8 cellular contexts compared by ENCODE assay signal in genomic region chr11:6684068-6684467, GRCh38. TPM values are rescaled to one million over a fixed set of nuclear protein-coding genes. Genes with fewer than 3 reads are reported as not detected.
DNase-seq lines count a peak whose midpoint lies in the region; FAIRE-seq and TF ChIP-seq lines count a peak whose summit lies in the region.
"Not testable (repeated sequence)": the region's sequence is repeated elsewhere in the genome, so short reads cannot be mapped to it uniquely, and the experiment has no call there.

No MANE protein-coding gene starts in this region.

- dilution Hi-C loops in keratinocyte (cut with MboI; ENCODE audit: extremely low pct_ligation_motif_present, low sequenced_read_pairs): not testable (repeated sequence)

- H3K9me1 ChIP-seq in keratinocyte (ENCODE audit: control insufficient read depth, extremely low read depth, insufficient read depth, low read length): not testable (repeated sequence)

- not testable (repeated sequence) for H4K8ac ChIP-seq in H1 (ENCODE audit: extremely low read depth, insufficient read depth, low read length)

- WGBS in H1 (ENCODE audit: extremely low coverage in 1 of 2, insufficient coverage in 1 of 2, insufficient read length in 1 of 2, insufficient replicate concordance in 2 of 2, low coverage in 1 of 2, low lambda C conversion rate in 2 of 2, missing lambda C conversion rate in 1 of 2), 2 experiments: 93% methylated on average over 12 of the region's 14 CpGs; no CpG with 5 or more reads in 1 of the 2 experiments

- not testable (repeated sequence) for TF ChIP-seq EP300 in H1 (IDR thresholded peaks at IDR 0.05; ENCODE audit: borderline replicate concordance in 1 of 2, low read depth in 2 of 2, low read length in 2 of 2)

- not testable (repeated sequence) for H3K79me1 ChIP-seq in H1 (ENCODE audit: low read depth, low read length)

- H3K56ac ChIP-seq in H1 (replicated peaks; ENCODE audit: insufficient read length, low read depth, low read length): not testable (repeated sequence)

- not testable (repeated sequence) for H2AFZ ChIP-seq in H1 (ENCODE audit: low read length)
- H2AFZ ChIP-seq in keratinocyte (ENCODE audit: control insufficient read depth, low read length) (peak overlapping the region; percentile 96), neuron (ENCODE audit: low read depth, low read length) (peak overlapping the region; percentile 93)

- H3K27me3 Mint-ChIP-seq in activated naive CD4-positive, alpha-beta T cell treated with anti-CD3 and anti-CD28 coated beads, Interleukin-2, amount 10 ng/mL, durations not matched to agents 7 days and 5 days: not testable (repeated sequence)

- not testable (repeated sequence) for FAIRE-seq in H1 (lab: Jason Lieb, UNC); keratinocyte (lab: Jason Lieb, UNC)

- H3K4me3 Mint-ChIP-seq in activated naive CD4-positive, alpha-beta T cell treated with anti-CD3 and anti-CD28 coated beads, Interleukin-2, amount 10 ng/mL, durations not matched to agents 7 days and 5 days: peak overlapping the region; percentile 98

- not testable (repeated sequence) for H2BK12ac ChIP-seq in H1 (ENCODE audit: low read depth, low read length)

- H3K27me3 ChIP-seq in BE2C; HUES6 (ENCODE audit: control insufficient read depth, insufficient read depth, low read length); SJCRH30; H1 (replicated peaks in 1 of 4; ENCODE audit: control insufficient read depth in 3 of 4, extremely low read depth in 1 of 4, insufficient read depth in 3 of 4, low read length in 3 of 4); keratinocyte (ENCODE audit: control insufficient read depth, extremely low read depth, insufficient read depth, low read length); neuron (ENCODE audit: insufficient read depth, low read length); subcutaneous abdominal adipose tissue (ENCODE audit: control insufficient read depth in 5 of 5, insufficient read depth in 4 of 5, low read length in 5 of 5): not testable (repeated sequence)

- H3K4me1 ChIP-seq in BE2C; SJCRH30; H1 (replicated peaks in 1 of 4; ENCODE audit: control insufficient read depth in 3 of 4, insufficient read depth in 4 of 4, low read length in 3 of 4); neuron (ENCODE audit: insufficient read depth, low read length): not testable (repeated sequence)
- H3K4me1 ChIP-seq in HUES6 (ENCODE audit: control insufficient read depth, insufficient read depth, low read length) (peaks cover 23% of the 10 kb centered on the region), keratinocyte (ENCODE audit: control insufficient read depth, extremely low read depth, insufficient read depth, low read length) (peaks cover 14% of the 10 kb centered on the region), subcutaneous abdominal adipose tissue (ENCODE audit: control insufficient read depth in 5 of 5, insufficient read depth in 5 of 5, low read length in 5 of 5) (peaks cover 4 to 30% (median 23%) of the 10 kb centered on the region in 5 donors)

- TF ChIP-seq CTCF in BE2C (IDR thresholded peaks at IDR 0.05; ENCODE audit: low read depth, low read length); H1 (IDR thresholded peaks at IDR 0.05; ENCODE audit: control extremely low read depth in 1 of 3, insufficient read depth in 1 of 3, low read depth in 1 of 3, low read length in 3 of 3); keratinocyte (optimal IDR thresholded peaks at IDR 0.05 in 1 of 3, IDR thresholded peaks at IDR 0.05 in 1 of 3, conservative IDR thresholded peaks at IDR 0.05 in 1 of 3; ENCODE audit: extremely low read depth in 1 of 3, insufficient read depth in 2 of 3, low read length in 3 of 3): not testable (repeated sequence)

- H3K27ac Mint-ChIP-seq in activated naive CD4-positive, alpha-beta T cell treated with anti-CD3 and anti-CD28 coated beads, Interleukin-2, amount 10 ng/mL, durations not matched to agents 7 days and 5 days: peak overlapping the region; percentile 96

- H2AK5ac ChIP-seq in H1 (ENCODE audit: low read depth, low read length): not testable (repeated sequence)

- not testable (repeated sequence) for H3K36me3 ChIP-seq in BE2C; keratinocyte (ENCODE audit: control insufficient read depth in 2 of 2, extremely low read depth in 1 of 2, insufficient read depth in 2 of 2, low read length in 2 of 2); subcutaneous abdominal adipose tissue (ENCODE audit: control insufficient read depth in 5 of 5, insufficient read depth in 5 of 5, low read length in 5 of 5)
- peaks cover 27% of the 10 kb centered on the region for H3K36me3 ChIP-seq in HUES6 (ENCODE audit: control insufficient read depth, insufficient read depth, low read length)
- peaks cover 17% of the 10 kb centered on the region for H3K36me3 ChIP-seq in SJCRH30
- peaks cover 9 to 21% (median 14%) of the 10 kb centered on the region in 4 experiments; a peak in 7 of 8 replicates for H3K36me3 ChIP-seq in H1 (ENCODE audit: control insufficient read depth in 2 of 4, insufficient read depth in 4 of 4, low read length in 3 of 4)
- H3K36me3 ChIP-seq in neuron (ENCODE audit: insufficient read depth, low read length): peaks cover 15% of the 10 kb centered on the region

- H3K4me2 ChIP-seq in H1 (ENCODE audit: insufficient read depth in 1 of 2, low read depth in 2 of 2, low read length in 2 of 2): peak overlapping the region; percentile 76 to 95; a peak in 3 of 4 replicates
- H3K4me2 ChIP-seq in keratinocyte (ENCODE audit: control insufficient read depth, extremely low read depth, insufficient read depth, low read depth, low read length): peak overlapping the region; percentile 75

- peak overlapping the region; percentile 32 for H4K5ac ChIP-seq in H1 (ENCODE audit: insufficient read length, low read depth, low read length)

- not testable (repeated sequence) for H2BK15ac ChIP-seq in H1 (ENCODE audit: low read length)

- H2BK5ac ChIP-seq in H1 (ENCODE audit: low read depth, low read length): not testable (repeated sequence)

- H3K79me2 ChIP-seq in H1 (ENCODE audit: control insufficient read depth in 1 of 2, insufficient read depth in 2 of 2, low read length in 2 of 2) (peaks cover 0 to 21% of the 10 kb centered on the region in 2 experiments; a peak in 3 of 4 replicates), keratinocyte (ENCODE audit: control insufficient read depth, insufficient read depth, low read length) (peaks cover 21% of the 10 kb centered on the region)

- H3K18ac ChIP-seq in H1 (ENCODE audit: extremely low read depth, low read length): not testable (repeated sequence)

- not testable (repeated sequence) for H3K9me3 Mint-ChIP-seq in activated naive CD4-positive, alpha-beta T cell treated with anti-CD3 and anti-CD28 coated beads, Interleukin-2, amount 10 ng/mL, durations not matched to agents 7 days and 5 days

- not testable (repeated sequence) for H4K20me1 ChIP-seq in H1 (replicated peaks in 1 of 2; ENCODE audit: control insufficient read depth in 1 of 2, insufficient read depth in 2 of 2, low read length in 2 of 2); keratinocyte (ENCODE audit: control insufficient read depth, extremely low read depth, insufficient read depth, low read length)

- peaks cover 29% of the 10 kb centered on the region for H3K4me1 Mint-ChIP-seq in activated naive CD4-positive, alpha-beta T cell treated with anti-CD3 and anti-CD28 coated beads, Interleukin-2, amount 10 ng/mL, durations not matched to agents 7 days and 5 days

- H3K9me3 ChIP-seq in BE2C; HUES6 (ENCODE audit: control insufficient read depth, insufficient read depth, low read depth, low read length); SJCRH30 (replicated peaks); H1 (ENCODE audit: insufficient read depth in 2 of 2, low read depth in 1 of 2, low read length in 1 of 2); keratinocyte (ENCODE audit: control insufficient read depth, low read depth, low read length); neuron (ENCODE audit: low read length); subcutaneous abdominal adipose tissue (ENCODE audit: control insufficient read depth in 5 of 5, low read length in 5 of 5): not testable (repeated sequence)

- H2BK20ac ChIP-seq in H1 (ENCODE audit: low read length): not testable (repeated sequence)

- H3K27ac ChIP-seq in HUES6 (ENCODE audit: low read depth, low read length); SJCRH30; H1 (ENCODE audit: low read depth, low read length); subcutaneous abdominal adipose tissue (ENCODE audit: low read depth, low read length): not testable (repeated sequence)
- H3K27ac ChIP-seq in keratinocyte (ENCODE audit: control insufficient read depth, insufficient read depth, low read length): peak overlapping the region; percentile 46

- not testable (repeated sequence) for H3K14ac ChIP-seq in H1 (ENCODE audit: insufficient read length)

- DNase-seq in BE2C; SJCRH30; activated naive CD4-positive, alpha-beta T cell treated with anti-CD3 and anti-CD28 coated beads, Interleukin-2, amount 10 ng/mL, durations not matched to agents 7 days and 5 days; H1 (ENCODE audit: low read depth in 1 of 2, low spot score in 2 of 2); keratinocyte (ENCODE audit: low read depth, low spot score): not testable (repeated sequence)

- not testable (repeated sequence) for H3K23me2 ChIP-seq in H1 (ENCODE audit: low read depth, low read length)

- H3K36me3 Mint-ChIP-seq in activated naive CD4-positive, alpha-beta T cell treated with anti-CD3 and anti-CD28 coated beads, Interleukin-2, amount 10 ng/mL, durations not matched to agents 7 days and 5 days: peaks cover 24% of the 10 kb centered on the region

- H3K23ac ChIP-seq in H1 (ENCODE audit: insufficient read length): not testable (repeated sequence)

- not testable (repeated sequence) for TF ChIP-seq POLR2A in H1 (IDR thresholded peaks at IDR 0.05; ENCODE audit: control extremely low read depth in 1 of 2, low read depth in 2 of 2, low read length in 2 of 2)

- TF ChIP-seq RAD21 in H1 (IDR thresholded peaks at IDR 0.05 in 1 of 2, conservative IDR thresholded peaks at IDR 0.05 in 1 of 2; ENCODE audit: low read depth in 2 of 2, low read length in 2 of 2): not testable (repeated sequence)

- H4K91ac ChIP-seq in H1 (replicated peaks; ENCODE audit: insufficient read length, low read length): not testable (repeated sequence)

- H2BK120ac ChIP-seq in H1 (replicated peaks; ENCODE audit: low read depth, low read length): not testable (repeated sequence)

- H3K4me3 ChIP-seq in BE2C (ENCODE audit: low read depth, low read length): peak overlapping the region; percentile 56; the same call in 1 of the 2 replicates
- H3K4me3 ChIP-seq in HUES6 (ENCODE audit: low read depth, low read length): peak overlapping the region; percentile 99; the same call in 1 of the 2 replicates
- H3K4me3 ChIP-seq in SJCRH30: peak overlapping the region; percentile 82
- peak overlapping the region in 1 of 4 experiments; percentile 98; a peak in 2 of 8 replicates for H3K4me3 ChIP-seq in H1 (ENCODE audit: extremely low read depth in 1 of 4, insufficient read depth in 2 of 4, low read depth in 3 of 4, low read length in 4 of 4)
- H3K4me3 ChIP-seq in keratinocyte (ENCODE audit: control insufficient read depth in 2 of 3, extremely low read depth in 1 of 3, insufficient read depth in 2 of 3, low read depth in 1 of 3, low read length in 3 of 3): not testable (repeated sequence)
- H3K4me3 ChIP-seq in neuron (ENCODE audit: low read length): peak overlapping the region; percentile 66
- peak overlapping the region in 4 of 5 donors; percentile 50 to 97 (median 84) for H3K4me3 ChIP-seq in subcutaneous abdominal adipose tissue (ENCODE audit: low read depth in 1 of 5, low read length in 5 of 5)

- POLR2A ChIA-PET in H1 (lab: Charles Lee; ENCODE audit: partially characterized antibody): interaction anchor here (0.6 to 1.9 kb wide), 6 partner anchors 10 to 364 kb away, joined by 3 to 13 read pairs (median 3); partner anchors contain the start of genes CAVIN3, TAF10 and TPP1

- not testable (repeated sequence) for H3K9ac ChIP-seq in HUES6 (ENCODE audit: low read length); H1 (replicated peaks in 1 of 4; ENCODE audit: extremely low read depth in 1 of 4, low read depth in 3 of 4, low read length in 3 of 4)
- peak overlapping the region; percentile 76 for H3K9ac ChIP-seq in keratinocyte (ENCODE audit: control insufficient read depth, extremely low read depth, insufficient read depth, low read length)
- H3K9ac ChIP-seq in subcutaneous abdominal adipose tissue (ENCODE audit: low read length in 5 of 5): peak overlapping the region in 2 of 5 donors; percentile 82 to 89

- not testable (repeated sequence) for H3K4ac ChIP-seq in H1 (replicated peaks; ENCODE audit: insufficient read length, low read depth, low read length)

- CTCF ChIA-PET in activated naive CD4-positive, alpha-beta T cell treated with anti-CD3 and anti-CD28 coated beads, Interleukin-2, amount 10 ng/mL, durations not matched to agents 7 days and 5 days (lab: Charles Lee): interaction anchor here (0.9 to 7.9 kb wide), 15 partner anchors 11 to 305 kb away, joined by 3 to 66 read pairs (median 7); partner anchors contain the start of genes ILK, RRP8 and TAF10
- CTCF ChIA-PET in H1 (lab: Charles Lee; ENCODE audit: partially characterized antibody): interaction anchor here (0.8 to 5.3 kb wide), 15 partner anchors 9 to 305 kb away, joined by 3 to 22 read pairs (median 4); no protein-coding TSS in a partner anchor

RNA-seq across cellular contexts. Expression of gene MRPL17, which starts 0.9 kb away (rescaled TPM):
- 106 TPM for polyA plus RNA-seq in BE2C (2012; ENCODE audit: insufficient read depth, insufficient read length, low read depth)
- total RNA-seq in SJCRH30 (2014; rRNA removed; shearing (Covaris generic)): 44.2 and 45.5 TPM in 2 replicates
- 70.5 and 71.7 TPM in 2 replicates for total RNA-seq in H1 (2021; fragmentation: NEBNext Ultra II Directional; extraction: Animal tissue kit (Norgen Biotek cat#: 25700))
- polyA plus RNA-seq in H1 (2011; rRNA removed) (44.5 and 55.7 TPM in 2 replicates), keratinocyte (52.1 to 96.3 TPM (median 81.0 TPM) in 3 replicates)
- polyA plus RNA-seq in H1 (2011; cell fraction: cytosol; rRNA removed): 59.3 TPM
- polyA plus RNA-seq in H1 (2011; cell fraction: nucleus; rRNA removed): 57.0 TPM
- polyA plus RNA-seq in H1 (2012, experiment 1 of 2): 57.2 to 113 TPM (median 73.5 TPM) in 4 replicates
- 50.5 TPM for polyA plus RNA-seq in H1 (2012, experiment 2 of 2)
- polyA plus RNA-seq in H1 (2013, experiment 1 of 2): 67.5 TPM
- polyA plus RNA-seq in H1 (2013, experiment 2 of 2): 66.5 TPM
- 40.6 and 42.7 TPM in 2 replicates for polyA minus RNA-seq in H1 (2011; rRNA and poly(A)+ RNA removed)
- 56.7 TPM for polyA minus RNA-seq in H1 (2011; cell fraction: cytosol; rRNA and poly(A)+ RNA removed)
- polyA minus RNA-seq in H1 (2011; cell fraction: nucleus; rRNA and poly(A)+ RNA removed): 53.3 TPM
- polyA plus RNA-seq in keratinocyte (2011; ENCODE audit: low read depth): 32.6 TPM
- 50.8 and 55.3 TPM in 2 replicates for polyA plus RNA-seq in keratinocyte (2011; cell fraction: cytosol; rRNA removed)
- 27.6 and 33.9 TPM in 2 replicates for polyA plus RNA-seq in keratinocyte (2011; cell fraction: nucleus; rRNA removed)
- polyA plus RNA-seq in keratinocyte (2012; ENCODE audit: low replicate concordance): 32.7 and 67.5 TPM in 2 replicates
- 14.9 to 28.1 TPM (median 24.6 TPM) in 3 replicates for polyA minus RNA-seq in keratinocyte
- 57.7 TPM for polyA minus RNA-seq in keratinocyte (2011; cell fraction: cytosol; rRNA and poly(A)+ RNA removed)
- polyA minus RNA-seq in keratinocyte (2011; cell fraction: nucleus; rRNA and poly(A)+ RNA removed): 9.2 and 18.5 TPM in 2 replicates

RNA-seq across cellular contexts. Expression of gene DCHS1, which starts 28.5 kb away (rescaled TPM):
- polyA plus RNA-seq in BE2C (2012; ENCODE audit: insufficient read depth, insufficient read length, low read depth): 9.6 TPM
- total RNA-seq in SJCRH30 (2014; rRNA removed; shearing (Covaris generic)): 9.5 and 9.6 TPM in 2 replicates
- 10.5 and 11.3 TPM in 2 replicates for total RNA-seq in H1 (2021; fragmentation: NEBNext Ultra II Directional; extraction: Animal tissue kit (Norgen Biotek cat#: 25700))
- polyA plus RNA-seq in H1 (2011; rRNA removed): 8.2 and 8.9 TPM in 2 replicates
- polyA plus RNA-seq in H1 (2011; cell fraction: cytosol; rRNA removed): 3.2 TPM
- 15.6 TPM for polyA plus RNA-seq in H1 (2011; cell fraction: nucleus; rRNA removed)
- polyA plus RNA-seq in H1 (2012, experiment 1 of 2): 3.9 to 8.0 TPM (median 7.0 TPM) in 4 replicates
- polyA plus RNA-seq in H1 (2012, experiment 2 of 2): 5.8 TPM
- polyA plus RNA-seq in H1 (2013, experiment 1 of 2): 7.3 TPM
- polyA plus RNA-seq in H1 (2013, experiment 2 of 2): 5.6 TPM
- polyA minus RNA-seq in H1 (2011; rRNA and poly(A)+ RNA removed): 16.6 and 19.1 TPM in 2 replicates
- 9.2 TPM for polyA minus RNA-seq in H1 (2011; cell fraction: cytosol; rRNA and poly(A)+ RNA removed)
- polyA minus RNA-seq in H1 (2011; cell fraction: nucleus; rRNA and poly(A)+ RNA removed): 13.0 TPM
- polyA plus RNA-seq in keratinocyte: 0.03 to 0.05 TPM (median 0.03 TPM) in 3 replicates
- 0.05 TPM for polyA plus RNA-seq in keratinocyte (2011; ENCODE audit: low read depth)
- 0.01 TPM in 2 replicates for polyA plus RNA-seq in keratinocyte (2011; cell fraction: cytosol; rRNA removed)
- polyA plus RNA-seq in keratinocyte (2011; cell fraction: nucleus; rRNA removed): 0.19 and 0.20 TPM in 2 replicates
- polyA plus RNA-seq in keratinocyte (2012; ENCODE audit: low replicate concordance): 0.06 and 0.10 TPM in 2 replicates
- 0.13 to 0.26 TPM (median 0.16 TPM) in 3 replicates for polyA minus RNA-seq in keratinocyte
- not detected for polyA minus RNA-seq in keratinocyte (2011; cell fraction: cytosol; rRNA and poly(A)+ RNA removed)
- 0.21 and 0.47 TPM in 2 replicates for polyA minus RNA-seq in keratinocyte (2011; cell fraction: nucleus; rRNA and poly(A)+ RNA removed)
